In the genomic region with DNA sequence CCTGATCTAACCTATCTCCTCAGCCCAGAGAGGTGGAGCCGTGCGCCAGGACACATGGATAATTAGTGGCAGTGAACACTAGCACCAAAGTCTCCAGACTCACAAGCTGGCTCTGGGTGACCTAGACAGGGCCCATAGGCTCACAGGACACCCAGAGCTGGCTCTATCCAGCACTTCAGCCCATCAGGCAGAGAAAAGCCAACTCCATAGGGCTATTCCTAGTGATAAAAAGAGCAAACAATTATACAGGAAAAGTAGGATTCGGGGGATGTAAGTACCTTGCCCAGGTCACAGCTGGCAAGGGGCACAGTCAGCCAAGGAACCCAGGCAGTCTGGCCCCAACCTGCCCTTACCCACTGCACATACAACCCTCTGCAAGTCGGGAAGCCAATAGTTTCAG, we compare ENCODE assay signal across 19 cellular contexts.
A peak's percentile ranks its signal among the peaks of the same experiment; 100 is the strongest.
DNase-seq lines count a peak whose midpoint lies in the region; ATAC-seq and TF ChIP-seq lines count a peak whose summit lies in the region.
"Had no signal": no experiment of that assay in that cellular context is flagged by ENCODE, and none has a peak within 500 bp of the region (broad histone marks: within the 10 kb centered on the region; RNA-seq: fewer than 3 reads in every experiment).

No MANE protein-coding gene starts in this region.

- H3K36me3 Mint-ChIP-seq in MCF 10A (ENCODE audit: insufficient read depth, unreplicated experiment): no peaks in the 10 kb centered on the region

- H3K4me1 ChIP-seq in breast epithelium (peaks cover 8 to 11% of the 10 kb centered on the region in 2 donors), esophagus muscularis mucosa (peaks cover 98 to 100% (median 100%) of the 10 kb centered on the region in 4 donors), osteoblast (ENCODE audit: insufficient read depth, low read length) (peaks cover 27% of the 10 kb centered on the region), tibial nerve (peaks cover 0 to 100% (median 59%) of the 10 kb centered on the region in 4 donors)

- H3K9me3 ChIP-seq in breast epithelium (no peaks in the 10 kb centered on the region), esophagus muscularis mucosa (no peaks in the 10 kb centered on the region), osteoblast (ENCODE audit: low read depth, low read length) (no peaks in the 10 kb centered on the region), tibial nerve (no peaks in the 10 kb centered on the region)
- H3K9me3 ChIP-seq: BLaER1 treated with 17β-estradiol and CSF1 and Interleukin-3, amounts not matched to agents 10 nM and 100 nM; Peyer's patch had no signal

- WGBS in esophagus muscularis mucosa: 87% methylated on average over 4 of the region's 4 CpGs
- 90 to 91% methylated on average over 4 of the region's 4 CpGs for WGBS in tibial nerve, 2 donors

- no peaks in the 10 kb centered on the region for H3K9me3 Mint-ChIP-seq in MCF 10A (ENCODE audit: unreplicated experiment)

- intact Hi-C loops in breast epithelium (cut with DNase I; ENCODE audit: low total_unique reads): no loop called here
- intact Hi-C loops in MCF 10A (cut with micrococcal nuclease): no loop called here
- intact Hi-C loops in esophagus muscularis mucosa (cut with DNase I): no loop called here

- TF ChIP-seq POLR2A in breast epithelium (IDR thresholded peaks at IDR 0.05) (no peak), esophagus muscularis mucosa (IDR thresholded peaks at IDR 0.05; ENCODE audit: low read depth) (no peak), tibial nerve (IDR thresholded peaks at IDR 0.05) (no peak)

- H3K27ac ChIP-seq in breast epithelium (peak overlapping the region; percentile 65 to 68), esophagus muscularis mucosa (replicated peaks in 1 of 4) (peak overlapping the region; percentile 83 to 90 (median 88)), osteoblast (ENCODE audit: low read depth, low read length) (no peak overlapping the region), tibial nerve (peak overlapping the region; percentile 24 to 86 (median 78))
- H3K27ac ChIP-seq: BLaER1 treated with 17β-estradiol and CSF1 and Interleukin-3, amounts not matched to agents 10 nM and 100 nM had no signal

- TF ChIP-seq CTCF in breast epithelium (IDR thresholded peaks at IDR 0.05) (no peak), MCF 10A (IDR thresholded peaks at IDR 0.05; ENCODE audit: unreplicated experiment) (no peak), esophagus muscularis mucosa (IDR thresholded peaks at IDR 0.05) (no peak), osteoblast (IDR thresholded peaks at IDR 0.05; ENCODE audit: extremely low read depth, low read depth, low read length) (no peak), tibial nerve (IDR thresholded peaks at IDR 0.05) (no peak), GM13977 (IDR thresholded peaks at IDR 0.05; ENCODE audit: extremely low read depth, insufficient read depth, missing control alignments) (no peak)

- H2AFZ ChIP-seq in osteoblast (ENCODE audit: low read length): no peak overlapping the region

- ATAC-seq in GM21737 (IDR thresholded peaks at IDR 0.05; ENCODE audit: unreplicated experiment): no peak
- ATAC-seq: HepG2 had no signal

- in situ Hi-C loops in GM13977 (cut with MboI; ENCODE audit: low pct_unique_long_range_greater_than_20kb, low sequenced_read_pairs, unreplicated experiment): no loop called here

- H3K27me3 ChIP-seq in breast epithelium (no peaks in the 10 kb centered on the region), esophagus muscularis mucosa (no peaks in the 10 kb centered on the region), osteoblast (ENCODE audit: insufficient read depth, low read length) (no peaks in the 10 kb centered on the region), tibial nerve (no peaks in the 10 kb centered on the region)
- H3K27me3 ChIP-seq: BLaER1 treated with 17β-estradiol and CSF1 and Interleukin-3, amounts not matched to agents 10 nM and 100 nM; Peyer's patch had no signal

- no peak for DNase-seq in breast epithelium (ENCODE audit: low spot score in 2 of 2)
- DNase-seq in MCF 10A (ENCODE audit: unreplicated experiment): no peak
- no peak for DNase-seq in esophagus muscularis mucosa (ENCODE audit: extremely low spot score)
- DNase-seq in osteoblast (ENCODE audit: insufficient read length, low spot score, missing footprints): peak; percentile 76
- no peak for DNase-seq in tibial nerve (ENCODE audit: low spot score in 2 of 2)
- no peak for DNase-seq in DMS53 (lab: John Stamatoyannopoulos, UW)
- no peak for DNase-seq in GM13977 (ENCODE audit: low spot score)
- DNase-seq: 8988T, DMS 273 treated with DMSO at 0.1 percent for 48 hours, EL, HFFc6, NCI-H2029, NCI-H2171 treated with DMSO at 0.1 percent for 48 hours, NCI-H510A, Peyer's patch, SIG-M5 had no signal

- H4K20me1 ChIP-seq in osteoblast (ENCODE audit: insufficient read depth, low read length): peaks cover 37% of the 10 kb centered on the region

- no peak for TF ChIP-seq EP300 in esophagus muscularis mucosa (IDR thresholded peaks at IDR 0.05)
- TF ChIP-seq EP300 in tibial nerve (IDR thresholded peaks at IDR 0.05): no peak

- H3K4me1 Mint-ChIP-seq in MCF 10A (ENCODE audit: insufficient read depth, unreplicated experiment): peaks cover 28% of the 10 kb centered on the region

- CTCF ChIA-PET in MCF 10A (lab: Yijun Ruan, JAX): interaction anchor here (0.5 to 1.2 kb wide), 2 partner anchors 38 to 163 kb away, joined by 3 read pairs; no protein-coding TSS in a partner anchor

- no peak overlapping the region for H3K27ac Mint-ChIP-seq in MCF 10A (ENCODE audit: low read depth, unreplicated experiment)

- no peak overlapping the region for H3K4me2 ChIP-seq in osteoblast (ENCODE audit: insufficient read depth, low read length)
- H3K4me2 ChIP-seq: BLaER1 treated with 17β-estradiol and CSF1 and Interleukin-3, amounts not matched to agents 10 nM and 100 nM had no signal

- H3K4me3 ChIP-seq in breast epithelium (no peak overlapping the region), esophagus muscularis mucosa (no peak overlapping the region), osteoblast (ENCODE audit: insufficient read depth, low read length) (no peak overlapping the region), tibial nerve (no peak overlapping the region)
- H3K4me3 ChIP-seq: BLaER1 treated with 17β-estradiol and CSF1 and Interleukin-3, amounts not matched to agents 10 nM and 100 nM; Peyer's patch had no signal

- no peaks in the 10 kb centered on the region for H3K27me3 Mint-ChIP-seq in MCF 10A (ENCODE audit: insufficient read depth, unreplicated experiment)

- no peak overlapping the region for H3K4me3 Mint-ChIP-seq in MCF 10A (ENCODE audit: unreplicated experiment)
- H3K4me3 Mint-ChIP-seq: HFFc6 had no signal

- H3K79me2 ChIP-seq in osteoblast (ENCODE audit: insufficient read depth, low read length): no peaks in the 10 kb centered on the region

- POLR2A ChIA-PET in MCF 10A (lab: Yijun Ruan, JAX): no interaction called here

- H3K36me3 ChIP-seq in breast epithelium: no peaks in the 10 kb centered on the region
- H3K36me3 ChIP-seq in esophagus muscularis mucosa: peaks cover 35 to 95% (median 84%) of the 10 kb centered on the region in 4 donors
- H3K36me3 ChIP-seq in osteoblast (ENCODE audit: insufficient read depth, low read length): peaks cover 49% of the 10 kb centered on the region
- H3K36me3 ChIP-seq in tibial nerve: peaks cover 0 to 60% (median 0%) of the 10 kb centered on the region in 3 donors

- no TSS peak for BruUV-seq in MCF 10A (replicated peaks; lab: Mats Ljungman, UMichigan)
